In the genomic region with DNA sequence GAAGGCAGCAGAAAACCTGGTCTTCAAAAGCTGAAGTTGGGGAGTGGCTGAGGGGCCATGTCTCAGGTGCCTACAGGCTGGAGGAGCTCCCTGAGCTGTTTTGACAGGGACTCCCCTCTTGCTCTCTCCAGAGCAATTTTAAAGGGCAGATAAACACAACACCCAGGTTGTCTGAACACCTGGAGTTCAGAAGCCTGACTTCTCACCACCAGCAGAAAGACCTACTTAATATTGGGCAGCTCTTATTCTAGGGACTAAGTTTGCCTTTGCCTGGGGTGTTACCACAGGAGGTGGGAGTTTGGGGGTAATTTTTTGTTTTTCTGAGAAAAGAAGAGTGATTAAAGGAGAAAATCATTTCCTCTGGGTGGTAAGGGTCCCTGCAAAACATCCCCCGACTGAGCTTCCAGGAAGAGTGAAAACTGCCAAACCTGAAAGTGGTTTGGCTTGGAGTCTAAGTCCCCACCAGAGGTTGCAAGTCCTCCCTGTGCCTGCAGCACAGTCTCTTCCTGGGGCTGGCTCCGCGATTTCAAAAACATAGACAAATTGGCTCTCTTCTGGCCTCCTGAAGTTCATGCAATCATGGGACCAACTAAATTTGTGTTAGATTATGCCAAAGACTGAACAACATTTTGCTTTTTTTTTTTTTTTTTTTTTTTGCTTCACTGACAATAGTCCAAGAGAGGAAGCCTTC, we compare ENCODE assay signal across 23 cellular contexts.
DNase-seq lines count a peak whose midpoint lies in the region; ATAC-seq, FAIRE-seq and TF ChIP-seq lines count a peak whose summit lies in the region.
"Had no signal": no experiment of that assay in that cellular context is flagged by ENCODE, and none has a peak within 500 bp of the region (broad histone marks: within the 10 kb centered on the region; RNA-seq: fewer than 3 reads in every experiment).

No MANE protein-coding gene starts in this region.

- H3K27ac ChIP-seq in heart left ventricle (no peak overlapping the region), gastroesophageal sphincter (peak overlapping the region in 2 of 4 donors; percentile 24 to 40), tibial artery (peak overlapping the region; percentile 9 to 43), kidney (ENCODE audit: low read depth in 2 of 2, low read length in 2 of 2) (no peak overlapping the region)
- H3K27ac ChIP-seq: C4-2B had no signal

- 39 to 53% (median 40%) methylated on average over 3 of the region's 3 CpGs for WGBS in heart left ventricle, 4 donors
- 62 to 71% methylated on average over 2 to 3 of the region's 3 CpGs for WGBS in gastroesophageal sphincter (ENCODE audit: low coverage in 1 of 2), 2 donors

- no peak overlapping the region for H3K9ac ChIP-seq in kidney (ENCODE audit: low read length in 2 of 2)

- FAIRE-seq in kidney (lab: Jason Lieb, UNC): no peak
- FAIRE-seq: A204.1 had no signal

- H3K9me3 ChIP-seq in heart left ventricle (no peaks in the 10 kb centered on the region), gastroesophageal sphincter (no peaks in the 10 kb centered on the region), tibial artery (no peaks in the 10 kb centered on the region), kidney (ENCODE audit: control insufficient read depth in 1 of 2, low read length in 2 of 2) (no peaks in the 10 kb centered on the region)

- intact Hi-C loops in Right ventricle myocardium superior (cut with DNase I) (no loop called here), heart left ventricle (cut with DNase I) (no loop called here), tibial artery (cut with DNase I; ENCODE audit: low total_unique reads) (no loop called here), kidney (cut with DNase I) (no loop called here)

- no peak for TF ChIP-seq EP300 in gastroesophageal sphincter (IDR thresholded peaks at IDR 0.05)

- H3K4me3 ChIP-seq in heart left ventricle (no peak overlapping the region), gastroesophageal sphincter (no peak overlapping the region), tibial artery (no peak overlapping the region), kidney (ENCODE audit: low read length in 2 of 2) (no peak overlapping the region)
- H3K4me3 ChIP-seq: GM23338 had no signal

- no peaks in the 10 kb centered on the region for H3K36me3 ChIP-seq in heart left ventricle
- H3K36me3 ChIP-seq in gastroesophageal sphincter: no peaks in the 10 kb centered on the region
- no peaks in the 10 kb centered on the region for H3K36me3 ChIP-seq in tibial artery
- no peaks in the 10 kb centered on the region for H3K36me3 ChIP-seq in kidney (ENCODE audit: control insufficient read depth in 1 of 2, insufficient read depth in 2 of 2, low read length in 2 of 2)

- no peak for TF ChIP-seq CTCF in heart left ventricle (IDR thresholded peaks at IDR 0.05)
- no peak for TF ChIP-seq CTCF in gastroesophageal sphincter (IDR thresholded peaks at IDR 0.05)
- TF ChIP-seq CTCF in tibial artery (IDR thresholded peaks at IDR 0.05): no peak
- no peak for TF ChIP-seq CTCF in kidney (IDR thresholded peaks at IDR 0.05; ENCODE audit: borderline replicate concordance, extremely low read depth, insufficient read depth)

- H3K27me3 ChIP-seq in heart left ventricle (no peaks in the 10 kb centered on the region), gastroesophageal sphincter (no peaks in the 10 kb centered on the region), tibial artery (no peaks in the 10 kb centered on the region)

- TF ChIP-seq POLR2A in heart left ventricle (IDR thresholded peaks at IDR 0.05) (no peak), gastroesophageal sphincter (IDR thresholded peaks at IDR 0.05) (no peak)

- peaks cover 0 to 7% (median 0%) of the 10 kb centered on the region in 12 donors for H3K4me1 ChIP-seq in heart left ventricle
- H3K4me1 ChIP-seq in gastroesophageal sphincter: no peaks in the 10 kb centered on the region
- no peaks in the 10 kb centered on the region for H3K4me1 ChIP-seq in tibial artery
- H3K4me1 ChIP-seq in kidney (ENCODE audit: control insufficient read depth in 1 of 2, insufficient read depth in 1 of 2, low read depth in 1 of 2, low read length in 2 of 2): no peaks in the 10 kb centered on the region

- ATAC-seq in Right ventricle myocardium superior (ENCODE audit: poor library complexity): peak; percentile 75
- ATAC-seq in heart left ventricle: no peak
- ATAC-seq in gastroesophageal sphincter: peak; percentile 69
- ATAC-seq: GM23338, SK-N-SH treated with all-trans-retinoic acid at 6 μM for 48 hours had no signal

- DNase-seq in Right ventricle myocardium superior (no peak), heart left ventricle (no peak), RPMI8226 (peak; percentile 3), tibial artery (peak in 1 of 2 donors; percentile 38), kidney (no peak)
- no peak for DNase-seq in activated CD8-positive, alpha-beta memory T cell treated with anti-CD3 and anti-CD28 coated beads for 24 hours
- DNase-seq: Calu3; CD8-positive, alpha-beta memory T cell; DMS153; GDM1; HCEC 1CT; KG1; NCI-H1105; NCI-H146; NCI-H2029; NCI-H2227 treated with DMSO at 0.1 percent for 48 hours; NCI-H510A; NCI-H748 treated with DMSO at 0.1 percent for 48 hours had no signal

Comparison
In these comparisons a context has a peak if more than half of its experiments do, and no peak if none do; other contexts are left out.
1. ATAC-seq: peak in Right ventricle myocardium superior (single experiment) and gastroesophageal sphincter (single experiment); none in heart left ventricle (0 of 4).
2. H3K27ac ChIP-seq: peak in tibial artery (2 of 2); none in heart left ventricle (0 of 12) and kidney (0 of 2).